ENCODE assay signal across 18 cellular contexts in the genomic region with DNA sequence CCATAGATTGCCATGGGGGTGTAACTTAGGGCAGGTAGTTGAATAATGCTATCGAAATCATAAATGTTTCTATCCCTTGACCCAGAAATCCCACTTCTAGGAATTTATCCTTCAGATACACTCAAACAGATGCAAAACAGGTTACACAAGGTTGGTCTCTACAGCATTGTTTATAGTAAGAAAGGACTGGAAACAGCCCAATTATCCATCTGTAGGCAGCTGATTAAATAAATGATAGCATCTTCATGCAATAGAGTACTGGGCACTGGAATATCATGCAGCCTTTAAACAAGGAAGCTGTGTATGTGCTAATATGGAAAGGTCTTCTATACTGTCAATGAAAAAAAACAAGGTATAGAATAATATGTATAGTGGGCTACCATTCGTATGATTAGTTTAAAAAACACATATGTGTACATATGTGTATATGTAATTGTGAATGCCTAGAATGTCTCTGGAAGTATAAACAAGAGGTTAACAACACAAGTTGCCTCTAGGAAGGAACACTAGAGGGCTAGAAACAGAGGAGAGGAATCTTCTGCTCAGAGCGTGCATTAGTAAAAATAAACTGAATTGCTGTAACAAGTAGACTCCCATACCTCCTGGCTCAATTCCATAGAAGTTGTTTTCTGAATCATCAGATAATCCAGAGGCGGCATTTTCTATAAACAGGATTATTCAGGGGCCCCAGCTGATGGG.
DNase-seq lines count a peak whose midpoint lies in the region; TF ChIP-seq lines count a peak whose summit lies in the region.
"Had no signal": no experiment of that assay in that cellular context is flagged by ENCODE, and none has a peak within 500 bp of the region (broad histone marks: within the 10 kb centered on the region; RNA-seq: fewer than 3 reads in every experiment).

No MANE protein-coding gene starts in this region.

- no peak overlapping the region for H3K27ac ChIP-seq in GM23248
- peak overlapping the region; percentile 88 for H3K27ac ChIP-seq in VCaP
- H3K27ac ChIP-seq in prostate gland = no peak overlapping the region
- H3K27ac ChIP-seq in ascending aorta = no peak overlapping the region
- H3K27ac ChIP-seq: gastrocnemius medialis, WERI-Rb-1 had no signal

- no peak overlapping the region for H2AFZ ChIP-seq in GM23248

- H3K9me3 ChIP-seq in GM23248 (ENCODE audit: low read depth) (no peaks in the 10 kb centered on the region), MG63 (no peaks in the 10 kb centered on the region), prostate gland (no peaks in the 10 kb centered on the region), ascending aorta (no peaks in the 10 kb centered on the region)
- H3K9me3 ChIP-seq: gastrocnemius medialis had no signal

- TF ChIP-seq CTCF in VCaP (conservative IDR thresholded peaks at IDR 0.05) (peak; percentile 53), prostate gland (IDR thresholded peaks at IDR 0.05) (peak in 1 of 4 experiments; percentile 23), ascending aorta (IDR thresholded peaks at IDR 0.05) (no peak)

- no peaks in the 10 kb centered on the region for H4K20me1 ChIP-seq in GM23248 (ENCODE audit: insufficient read depth)

- H3K4me3 ChIP-seq in GM23248 = no peak overlapping the region
- no peak overlapping the region for H3K4me3 ChIP-seq in MG63
- no peak overlapping the region for H3K4me3 ChIP-seq in prostate gland
- H3K4me3 ChIP-seq in ascending aorta = no peak overlapping the region
- H3K4me3 ChIP-seq: gastrocnemius medialis, skin epidermis had no signal

- DNase-seq in GM23248 (peak; percentile 24), MG63 (peak; percentile 7), prostate gland (ENCODE audit: low spot score) (peak; percentile 43), iPS-NIHi7 (ENCODE audit: extremely low spot score) (no peak), NCI-H1930 (lab: John Stamatoyannopoulos, UW) (no peak), ascending aorta (ENCODE audit: low spot score in 2 of 2) (no peak)
- DNase-seq: activated CD8-positive, alpha-beta T cell treated with anti-CD3 and anti-CD28 coated beads, Interleukin-2, amount 10 ng/mL, durations not matched to agents 7 days and 5 days; CD4-positive, alpha-beta memory T cell; central memory CD4-positive, alpha-beta T cell; EL; gastrocnemius medialis; KG1; NCI-H1694 treated with DMSO at 0.1 percent for 48 hours; stimulated activated CD4-positive, alpha-beta T cell treated with anti-CD3 and anti-CD28 coated beads, Interleukin-4, amount 100 ng/mL, for 4 hours; T-cell; WERI-Rb-1 had no signal

- WGBS in GM23248 (ENCODE audit: low coverage in 1 of 2, low lambda C conversion rate in 2 of 2, missing lambda C conversion rate in 2 of 2), 2 experiments = 56 to 60% methylated on average over 4 of the region's 4 CpGs
- 42% methylated on average over 4 of the region's 4 CpGs for WGBS in prostate gland

- H3K9me2 ChIP-seq in GM23248 (ENCODE audit: insufficient read depth) = no peaks in the 10 kb centered on the region

- H3K27me3 ChIP-seq in GM23248 (replicated peaks; ENCODE audit: insufficient read depth) (peaks cover 44% of the 10 kb centered on the region; the same call in 1 of the 2 replicates), MG63 (no peaks in the 10 kb centered on the region), prostate gland (replicated peaks; ENCODE audit: insufficient read depth) (no peaks in the 10 kb centered on the region), ascending aorta (no peaks in the 10 kb centered on the region)
- H3K27me3 ChIP-seq: gastrocnemius medialis had no signal

- H3K9ac ChIP-seq in GM23248 = no peak overlapping the region

- no peak for TF ChIP-seq POLR2A in prostate gland (IDR thresholded peaks at IDR 0.05)

- in situ Hi-C loops in GM23248 (cut with MboI) = no loop called here

- H3K4me2 ChIP-seq in GM23248 (ENCODE audit: unreplicated experiment) = no peak overlapping the region

- H3K4me1 ChIP-seq in GM23248 (ENCODE audit: insufficient read depth) (no peaks in the 10 kb centered on the region), prostate gland (replicated peaks) (no peaks in the 10 kb centered on the region), ascending aorta (no peaks in the 10 kb centered on the region)
- H3K4me1 ChIP-seq: gastrocnemius medialis had no signal

- intact Hi-C loops in prostate gland (cut with DNase I) = no loop called here
- intact Hi-C loops in ascending aorta (cut with DNase I) = no loop called here

- H3K79me2 ChIP-seq in GM23248 (ENCODE audit: insufficient read depth) = no peaks in the 10 kb centered on the region

- H3K36me3 ChIP-seq in GM23248 (ENCODE audit: low read depth) (no peaks in the 10 kb centered on the region), MG63 (no peaks in the 10 kb centered on the region), prostate gland (no peaks in the 10 kb centered on the region), ascending aorta (no peaks in the 10 kb centered on the region)
- H3K36me3 ChIP-seq: gastrocnemius medialis, WERI-Rb-1 had no signal

- no peaks in the 10 kb centered on the region for H3F3A ChIP-seq in GM23248 (ENCODE audit: insufficient read depth)

Comparison
In these comparisons a context has a peak if more than half of its experiments do, and no peak if none do; other contexts are left out.
1. DNase-seq: peak in GM23248 (single experiment), MG63 (single experiment) and prostate gland (single experiment); none in iPS-NIHi7 (single experiment), NCI-H1930 (0 of 2) and ascending aorta (0 of 2).